In the genomic region with DNA sequence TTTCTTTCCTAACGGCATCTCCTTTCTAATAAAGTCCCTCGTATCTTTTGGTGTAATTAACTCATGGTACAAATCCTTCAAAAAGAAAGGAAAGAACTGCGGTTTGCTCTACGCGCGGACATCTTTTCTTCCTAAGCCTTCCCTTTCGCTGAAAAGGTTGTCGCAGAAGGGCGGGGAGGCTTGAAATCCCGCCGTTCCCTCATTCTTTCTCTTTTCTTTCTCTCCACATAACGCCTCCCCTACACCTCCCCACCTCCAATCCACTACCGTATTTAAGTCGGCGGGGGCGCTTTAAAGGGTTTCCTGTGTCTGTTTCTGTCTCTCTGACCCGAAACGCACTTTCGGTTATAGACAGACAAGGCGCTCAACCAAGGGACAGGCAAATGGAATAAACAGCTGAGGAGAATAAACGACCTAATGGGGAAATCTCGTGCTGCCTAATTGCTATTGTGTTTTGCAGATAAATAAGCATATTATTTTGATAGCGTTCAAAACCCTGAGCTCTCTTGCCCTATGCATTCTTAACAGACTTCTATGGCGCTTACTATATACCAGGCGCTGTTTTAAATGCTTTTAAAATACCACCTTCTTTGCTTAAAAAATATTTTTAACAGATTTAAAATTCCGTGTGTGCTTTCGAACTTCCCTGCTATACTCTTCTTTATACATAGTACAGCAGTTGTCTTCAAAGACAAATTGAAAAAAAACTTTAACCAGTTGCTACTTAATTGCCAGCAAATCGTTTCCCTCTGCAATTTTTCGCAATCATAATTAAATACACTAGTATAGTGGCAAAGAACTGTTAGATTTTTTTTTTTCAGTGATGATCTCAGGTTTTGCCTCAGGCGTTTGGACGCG, we compare ENCODE assay signal across 8 cellular contexts. TPM values are rescaled to one million over a fixed set of nuclear protein-coding genes. Genes with fewer than 3 reads are reported as not detected.
DNase-seq lines count a peak whose midpoint lies in the region; ATAC-seq, FAIRE-seq and TF ChIP-seq lines count a peak whose summit lies in the region.

No MANE protein-coding gene starts in this region.

- peak; percentile 3 for TF ChIP-seq CTCF in hepatocyte (IDR thresholded peaks at IDR 0.05; ENCODE audit: poor library complexity)

- peaks cover 11% of the 10 kb centered on the region for H3K4me1 ChIP-seq in hepatocyte (ENCODE audit: insufficient read depth)

- ATAC-seq in GM19035 (IDR thresholded peaks at IDR 0.05; ENCODE audit: unreplicated experiment) (peak; percentile 47), HG03196 (IDR thresholded peaks at IDR 0.05; ENCODE audit: unreplicated experiment) (peak; percentile 62)
- peak; percentile 78 for ATAC-seq in activated naive CD8-positive, alpha-beta T cell treated with anti-CD3 and anti-CD28 coated beads, Interleukin-2, amount 50 U/mL, for 24 hours

- H3K27ac ChIP-seq in hepatocyte, result no peak overlapping the region

- H3K9me3 ChIP-seq in hepatocyte (ENCODE audit: low read depth), result no peaks in the 10 kb centered on the region

- peak overlapping the region; percentile 77 for H2AFZ ChIP-seq in hepatocyte

- DNase-seq in Ammon's horn (ENCODE audit: low spot score), result peak; percentile 82
- DNase-seq in RPMI8226, result peak; percentile 89
- peak; percentile 63 for DNase-seq in activated naive CD8-positive, alpha-beta T cell treated with anti-CD3 and anti-CD28 coated beads, Interleukin-2, amount 50 U/mL, for 24 hours
- DNase-seq in hepatocyte (ENCODE audit: low spot score), result peak; percentile 62
- peak; percentile 86 for DNase-seq in putamen (ENCODE audit: low spot score)
- no peak for DNase-seq in RCC 7860 (ENCODE audit: low spot score)

- H3K4me1 Mint-ChIP-seq in activated naive CD8-positive, alpha-beta T cell treated with anti-CD3 and anti-CD28 coated beads, Interleukin-2, amount 50 U/mL, for 24 hours, result peaks cover 41% of the 10 kb centered on the region

- peak overlapping the region; percentile 85 for H3K4me3 Mint-ChIP-seq in activated naive CD8-positive, alpha-beta T cell treated with anti-CD3 and anti-CD28 coated beads, Interleukin-2, amount 50 U/mL, for 24 hours

- H3K9me2 ChIP-seq in hepatocyte (replicated peaks; ENCODE audit: insufficient read depth), result no peaks in the 10 kb centered on the region

- no peak overlapping the region for H3K27ac Mint-ChIP-seq in activated naive CD8-positive, alpha-beta T cell treated with anti-CD3 and anti-CD28 coated beads, Interleukin-2, amount 50 U/mL, for 24 hours

- H3K27me3 Mint-ChIP-seq in activated naive CD8-positive, alpha-beta T cell treated with anti-CD3 and anti-CD28 coated beads, Interleukin-2, amount 50 U/mL, for 24 hours, result peaks cover 68% of the 10 kb centered on the region

- H3K36me3 ChIP-seq in hepatocyte (replicated peaks; ENCODE audit: insufficient read depth, low read depth), result no peaks in the 10 kb centered on the region

- no peaks in the 10 kb centered on the region for H3K79me2 ChIP-seq in hepatocyte

- H3K4me3 ChIP-seq in hepatocyte, result peak overlapping the region; percentile 85

- WGBS in hepatocyte (ENCODE audit: low lambda C conversion rate, missing lambda C conversion rate), result 2% methylated on average over 32 of the region's 32 CpGs

- H3K27me3 ChIP-seq in hepatocyte, result peaks cover 84% of the 10 kb centered on the region

- H4K20me1 ChIP-seq in hepatocyte (ENCODE audit: insufficient read depth, poor library complexity, severe bottlenecking), result no peaks in the 10 kb centered on the region

- H3K4me2 ChIP-seq in hepatocyte, result peak overlapping the region; percentile 98

- H3K9me3 Mint-ChIP-seq in activated naive CD8-positive, alpha-beta T cell treated with anti-CD3 and anti-CD28 coated beads, Interleukin-2, amount 50 U/mL, for 24 hours, result no peaks in the 10 kb centered on the region

- no peaks in the 10 kb centered on the region for H3K36me3 Mint-ChIP-seq in activated naive CD8-positive, alpha-beta T cell treated with anti-CD3 and anti-CD28 coated beads, Interleukin-2, amount 50 U/mL, for 24 hours (ENCODE audit: low read depth)

- no peak for FAIRE-seq in RCC 7860 (lab: Jason Lieb, UNC)

RNA-seq across cellular contexts. Expression of gene HEY2, which starts 2.5 kb away (rescaled TPM):
- 0.47 and 0.80 TPM in 2 replicates for total RNA-seq in hepatocyte
- 0.27 and 0.40 TPM in 2 replicates for polyA plus RNA-seq in hepatocyte

RNA-seq across cellular contexts. Expression of gene NCOA7, which starts 43.8 kb away (rescaled TPM):
- 34.1 and 42.0 TPM in 2 replicates for total RNA-seq in hepatocyte
- 17.3 and 22.6 TPM in 2 replicates for polyA plus RNA-seq in hepatocyte
